8 cellular contexts compared by ENCODE assay signal in genomic region chr13:78241278-78241919, GRCh38.
DNase-seq lines count a peak whose midpoint lies in the region; ATAC-seq and TF ChIP-seq lines count a peak whose summit lies in the region.

No MANE protein-coding gene starts in this region.

- no peaks in the 10 kb centered on the region for H3K4me1 ChIP-seq in A673 (ENCODE audit: insufficient read depth, low read length, poor library complexity, severe bottlenecking)
- H3K4me1 ChIP-seq in OCI-LY1 (ENCODE audit: insufficient read depth, low read length, severe bottlenecking), result no peaks in the 10 kb centered on the region

- no peaks in the 10 kb centered on the region for H3F3A ChIP-seq in OCI-LY1 (ENCODE audit: insufficient read depth, low read length)

- no peak overlapping the region for H3K27ac ChIP-seq in A673 (ENCODE audit: low read depth, low read length, poor library complexity, severe bottlenecking)
- H3K27ac ChIP-seq in OCI-LY1 (ENCODE audit: low read depth, low read length, poor library complexity, severe bottlenecking), result no peak overlapping the region

- H2AFZ ChIP-seq in OCI-LY1 (ENCODE audit: low read length), result no peak overlapping the region

- BruUV-seq in A673 (replicated peaks; lab: Mats Ljungman, UMichigan), result no TSS peak

- CTCF ChIA-PET in A673 (lab: Charles Lee), result interaction anchor here (0.9 kb wide), 2 partner anchors 104 to 737 kb away, joined by 4 to 11 read pairs; no protein-coding TSS in a partner anchor

- H3K9ac ChIP-seq in OCI-LY1 (ENCODE audit: low read length), result no peak overlapping the region

- H3K4me3 ChIP-seq in A673 (ENCODE audit: low read depth, low read length, poor library complexity, severe bottlenecking), result no peak overlapping the region
- no peak overlapping the region for H3K4me3 ChIP-seq in OCI-LY1 (ENCODE audit: low read depth, low read length, poor library complexity, severe bottlenecking)

- no peaks in the 10 kb centered on the region for H3K36me3 ChIP-seq in A673 (ENCODE audit: insufficient read depth, low read length, poor library complexity, severe bottlenecking)
- H3K36me3 ChIP-seq in OCI-LY1 (ENCODE audit: insufficient read depth, low read length), result no peaks in the 10 kb centered on the region

- POLR2A ChIA-PET in A673 (lab: Charles Lee; ENCODE audit: low non-redundant PET), result interaction anchor here (0.6 kb wide), 1 partner anchor 78 kb away, joined by 3 read pairs; no protein-coding TSS in a partner anchor

- H4K20me1 ChIP-seq in OCI-LY1 (ENCODE audit: insufficient read depth, low read length), result no peaks in the 10 kb centered on the region

- no peaks in the 10 kb centered on the region for H3K79me2 ChIP-seq in OCI-LY1 (ENCODE audit: insufficient read depth, low read length)

- H3K9me3 ChIP-seq in A673 (ENCODE audit: low read depth, low read length, poor library complexity, severe bottlenecking), result no peaks in the 10 kb centered on the region
- H3K9me3 ChIP-seq in OCI-LY1 (ENCODE audit: low read length), result no peaks in the 10 kb centered on the region

- peak; percentile 90 for TF ChIP-seq CTCF in A673 (conservative IDR thresholded peaks at IDR 0.05; ENCODE audit: low read depth, low read length)
- TF ChIP-seq CTCF in OCI-LY1 (IDR thresholded peaks at IDR 0.05; ENCODE audit: low read length), result peak; percentile 86

- ATAC-seq in HG03565 (IDR thresholded peaks at IDR 0.05; ENCODE audit: unreplicated experiment) (peak; percentile 51), HG02852 (IDR thresholded peaks at IDR 0.05; ENCODE audit: unreplicated experiment) (no peak), GM19463 (IDR thresholded peaks at IDR 0.05; ENCODE audit: unreplicated experiment) (no peak)

- H3K27me3 ChIP-seq in A673 (replicated peaks; ENCODE audit: insufficient read depth, low read depth, low read length, poor library complexity), result no peaks in the 10 kb centered on the region
- no peaks in the 10 kb centered on the region for H3K27me3 ChIP-seq in OCI-LY1 (ENCODE audit: insufficient read depth, low read length)

- no peaks in the 10 kb centered on the region for H3K9me2 ChIP-seq in OCI-LY1 (ENCODE audit: low read depth, low read length)

- DNase-seq in A673 (ENCODE audit: low spot score) (peak; percentile 73), GM04504 (ENCODE audit: low read depth) (peak; percentile 10), dermis microvascular lymphatic vessel endothelial cell (ENCODE audit: low read depth in 2 of 2) (peak; percentile 12 to 40), myocyte (ENCODE audit: low read depth) (peak; percentile 46)

- no peak overlapping the region for H3K4me2 ChIP-seq in OCI-LY1 (ENCODE audit: low read length)

- intact Hi-C loops in A673 (cut with micrococcal nuclease; ENCODE audit: unreplicated experiment), result loop anchor here (2.0 to 5.0 kb wide), 2 partner anchors 104 to 737 kb away; no protein-coding TSS in a partner anchor

Comparison
In these comparisons a context has a peak if more than half of its experiments do, and no peak if none do; other contexts are left out.
1. DNase-seq: peak in every context shown above with its lines; median percentile 73 in A673; 46 in myocyte; 26 in dermis microvascular lymphatic vessel endothelial cell; 10 in GM04504.